Comparison of ENCODE assay signal across 22 cellular contexts in the genomic region with DNA sequence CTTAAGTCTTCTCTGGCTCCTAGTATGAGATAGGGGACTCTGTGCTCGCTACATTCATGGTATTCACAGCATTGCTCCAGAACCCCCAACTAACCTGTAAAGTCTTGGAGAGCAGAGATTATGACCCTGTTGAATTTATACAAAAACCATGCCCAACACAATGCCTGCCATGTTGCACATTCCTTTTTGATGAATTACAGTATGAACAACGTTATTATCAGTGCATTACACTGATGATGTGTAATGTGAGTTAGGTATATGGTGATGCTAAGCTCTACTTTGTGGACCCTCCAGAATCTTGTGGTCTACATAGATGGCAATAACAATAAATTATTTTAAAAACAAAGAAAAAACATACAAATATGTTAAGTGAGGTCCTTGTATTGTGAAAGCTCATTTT.
DNase-seq lines count a peak whose midpoint lies in the region; ATAC-seq, FAIRE-seq and TF ChIP-seq lines count a peak whose summit lies in the region.
"Had no signal": no experiment of that assay in that cellular context is flagged by ENCODE, and none has a peak within 500 bp of the region (broad histone marks: within the 10 kb centered on the region; RNA-seq: fewer than 3 reads in every experiment).

No MANE protein-coding gene starts in this region.

- TF ChIP-seq CTCF in fibroblast of the aortic adventitia (IDR thresholded peaks at IDR 0.05; ENCODE audit: insufficient read depth, low read length) (no peak), D721Med (IDR thresholded peaks at IDR 0.05; ENCODE audit: insufficient read depth, missing control alignments) (no peak)

- DNase-seq in EH (ENCODE audit: low read depth) (peak; percentile 44), HS-27A (ENCODE audit: low read depth) (peak; percentile 38), amniotic epithelial cell (ENCODE audit: low read depth) (peak; percentile 27), fibroblast of the aortic adventitia (ENCODE audit: low read depth) (peak; percentile 69), NCI-H345 (lab: John Stamatoyannopoulos, UW) (no peak), D721Med (ENCODE audit: insufficient read length, low spot score) (no peak)
- DNase-seq: CD4-positive, CD25-positive, alpha-beta regulatory T cell; DMS79 treated with DMSO at 0.1 percent for 48 hours; NCI-H1105; NCI-H1694; NCI-H2081; NCI-H2171; NCI-H446; NCI-H526; OCI-M1; SHP77 had no signal

- FAIRE-seq in D721Med (lab: Jason Lieb, UNC), result no peak
- FAIRE-seq: A549, G401.6, GM12892, HTR-8/SVneo had no signal

- ATAC-seq in HG03378 (IDR thresholded peaks at IDR 0.05; ENCODE audit: unreplicated experiment) (no peak), GM19455 (IDR thresholded peaks at IDR 0.05; ENCODE audit: unreplicated experiment) (no peak)
- ATAC-seq: A549 had no signal

- H3K4me3 ChIP-seq in fibroblast of the aortic adventitia (ENCODE audit: low read depth, low read length), result no peak overlapping the region
- H3K4me3 ChIP-seq: A549 had no signal

Comparison
In these comparisons a context has a peak if more than half of its experiments do, and no peak if none do; other contexts are left out.
1. DNase-seq: peak in EH (single experiment), HS-27A (single experiment), amniotic epithelial cell (single experiment) and fibroblast of the aortic adventitia (single experiment); none in NCI-H345 (single experiment) and D721Med (single experiment).